24 cellular contexts compared by ENCODE assay signal in genomic region chr4:170035231-170035630, GRCh38.
"Had no signal": no experiment of that assay in that cellular context is flagged by ENCODE, and none has a peak within 500 bp of the region (broad histone marks: within the 10 kb centered on the region; RNA-seq: fewer than 3 reads in every experiment).

No MANE protein-coding gene starts in this region.

- H3K27me3 ChIP-seq: colonic mucosa, dorsolateral prefrontal cortex, gastrocnemius medialis had no signal

- H3K36me3 ChIP-seq: colonic mucosa, esophagus squamous epithelium, gastrocnemius medialis, gastroesophageal sphincter, heart left ventricle, heart right ventricle had no signal

- H3K9me3 Mint-ChIP-seq: dendritic cell treated with granulocyte-macrophage colony-stimulating factor and Interleukin-4, amounts not matched to agents 40 ng/mL and 50 ng/mL, for 4 days; effector memory CD8-positive, alpha-beta T cell; endodermal cell had no signal

- H3K9me3 ChIP-seq: colonic mucosa, esophagus squamous epithelium, gastrocnemius medialis, gastroesophageal sphincter, heart left ventricle, heart right ventricle had no signal

- H3K4me1 Mint-ChIP-seq: endodermal cell had no signal

- ATAC-seq: effector memory CD8-positive, alpha-beta T cell; esophagus mucosa; foreskin keratinocyte; gastrocnemius medialis; gastroesophageal sphincter; heart left ventricle; heart right ventricle had no signal

- H3K27ac ChIP-seq: colonic mucosa, coronary artery, dorsolateral prefrontal cortex, epithelial cell of prostate, esophagus squamous epithelium, foreskin keratinocyte, gastrocnemius medialis, gastroesophageal sphincter, heart left ventricle, heart right ventricle had no signal

- H3K4me1 ChIP-seq: colonic mucosa, esophagus squamous epithelium, foreskin keratinocyte, gastrocnemius medialis, gastroesophageal sphincter had no signal

- H3K4me3 ChIP-seq: colonic mucosa, coronary artery, dorsolateral prefrontal cortex, esophagus squamous epithelium, gastrocnemius medialis, gastroesophageal sphincter, heart left ventricle, heart right ventricle had no signal

- H3K4me3 Mint-ChIP-seq: dendritic cell treated with granulocyte-macrophage colony-stimulating factor and Interleukin-4, amounts not matched to agents 40 ng/mL and 50 ng/mL, for 4 days; effector memory CD8-positive, alpha-beta T cell; endodermal cell had no signal

- DNase-seq: colonic mucosa; cortex of kidney; dermis blood vessel endothelial cell; dorsolateral prefrontal cortex; effector CD4-positive, alpha-beta T cell; effector CD8-positive, alpha-beta T cell; effector memory CD4-positive, alpha-beta T cell; effector memory CD8-positive, alpha-beta T cell; endodermal cell; erythroblast; esophagus squamous epithelium; foreskin fibroblast; foreskin keratinocyte; foreskin melanocyte; gastrocnemius medialis; glutamatergic neuron; head of caudate nucleus; heart left ventricle; heart right ventricle had no signal

- H3K27ac Mint-ChIP-seq: dendritic cell treated with granulocyte-macrophage colony-stimulating factor and Interleukin-4, amounts not matched to agents 40 ng/mL and 50 ng/mL, for 4 days; effector memory CD8-positive, alpha-beta T cell; endodermal cell had no signal
